ENCODE assay signal across 23 cellular contexts in the genomic region with DNA sequence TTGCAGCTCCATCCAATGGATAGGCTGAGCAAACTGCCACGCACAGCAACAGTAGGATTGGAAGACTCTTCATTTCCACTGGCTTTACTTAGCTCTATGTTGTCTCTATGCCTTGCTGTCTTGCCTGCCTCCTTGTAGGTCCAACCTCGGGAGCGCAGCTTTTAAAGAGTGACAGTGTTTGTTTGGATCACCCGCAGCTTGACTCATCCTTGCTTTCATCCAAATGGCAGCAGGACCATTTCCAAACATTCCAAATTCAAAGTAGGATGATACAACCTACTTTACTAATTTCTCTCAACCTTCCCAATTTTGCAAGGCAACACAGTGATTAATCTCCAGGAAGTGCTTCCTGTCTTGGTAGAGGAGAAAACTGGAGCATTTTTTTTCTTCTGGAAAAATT. TPM values are rescaled to one million over a fixed set of nuclear protein-coding genes. Genes with fewer than 3 reads are reported as not detected.
DNase-seq lines count a peak whose midpoint lies in the region; ATAC-seq, FAIRE-seq and TF ChIP-seq lines count a peak whose summit lies in the region.
"Had no signal": no experiment of that assay in that cellular context is flagged by ENCODE, and none has a peak within 500 bp of the region (broad histone marks: within the 10 kb centered on the region; RNA-seq: fewer than 3 reads in every experiment).

A gene (minus strand): TSS at position 136 of the 400 bp plus-strand sequence. CDS start 63 bp downstream, at position 73.

- intact Hi-C loops in ovary (cut with DNase I) = no loop called here

- H3K4me3 Mint-ChIP-seq in astrocyte (ENCODE audit: unreplicated experiment) = no peak within 1 kb of the TSS
- H3K4me3 Mint-ChIP-seq: activated naive CD8-positive, alpha-beta T cell treated with anti-CD3 and anti-CD28 coated beads, Interleukin-2, amount 10 ng/mL, durations not matched to agents 7 days and 5 days; brain; CD8-positive, alpha-beta T cell; T-helper 2 cell treated with Interferon-gamma antibody and Interleukin-4, amounts not matched to agents 5 μg/mL and 100 μg/mL, for 36 hours had no signal

- H2BK12ac ChIP-seq in mesenchymal stem cell (ENCODE audit: low read length in 2 of 2) = peak within 1 kb of the TSS; percentile 15 to 61

- H2BK15ac ChIP-seq in mesenchymal stem cell (ENCODE audit: low read depth, poor library complexity, severe bottlenecking) = no peak within 1 kb of the TSS

- no peak within 1 kb of the TSS for H3K4me3 ChIP-seq in astrocyte (ENCODE audit: insufficient read depth, low read depth, low read length)
- H3K4me3 ChIP-seq in mesenchymal stem cell (ENCODE audit: insufficient read depth in 1 of 2, low read depth in 1 of 2, low read length in 2 of 2) = no peak within 1 kb of the TSS
- no peak within 1 kb of the TSS for H3K4me3 ChIP-seq in ovary
- H3K4me3 ChIP-seq: SJSA1, tibial artery had no signal

- H2AFZ ChIP-seq in astrocyte (ENCODE audit: low read depth, low read length) (no peak within 1 kb of the TSS), mesenchymal stem cell (ENCODE audit: low read depth, low read length) (no peak within 1 kb of the TSS)

- H4K91ac ChIP-seq in mesenchymal stem cell (ENCODE audit: low read length) = peak within 1 kb of the TSS; percentile 61

- peaks cover 4% of the 10 kb centered on the region for H3K4me1 ChIP-seq in astrocyte (ENCODE audit: insufficient read depth, low read length)
- H3K4me1 ChIP-seq in mesenchymal stem cell (ENCODE audit: control insufficient read depth, insufficient read depth, low read depth, low read length) = no peaks in the 10 kb centered on the region
- no peaks in the 10 kb centered on the region for H3K4me1 ChIP-seq in ovary (ENCODE audit: insufficient read depth)
- H3K4me1 ChIP-seq: tibial artery had no signal

- H3K4ac ChIP-seq in mesenchymal stem cell (ENCODE audit: low read depth in 1 of 2, low read length in 2 of 2) = no peak within 1 kb of the TSS

- no peaks in the 10 kb centered on the region for H3K79me1 ChIP-seq in mesenchymal stem cell (replicated peaks; ENCODE audit: low read length, poor library complexity, severe bottlenecking)

- no peak within 1 kb of the TSS for H3K18ac ChIP-seq in mesenchymal stem cell (ENCODE audit: low read depth in 1 of 2, low read length in 2 of 2)

- no peaks in the 10 kb centered on the region for H3K9me3 Mint-ChIP-seq in astrocyte (ENCODE audit: unreplicated experiment)
- H3K9me3 Mint-ChIP-seq: activated naive CD8-positive, alpha-beta T cell treated with anti-CD3 and anti-CD28 coated beads, Interleukin-2, amount 10 ng/mL, durations not matched to agents 7 days and 5 days; brain; CD8-positive, alpha-beta T cell; T-helper 2 cell treated with Interferon-gamma antibody and Interleukin-4, amounts not matched to agents 5 μg/mL and 100 μg/mL, for 36 hours had no signal

- H3K4me1 Mint-ChIP-seq in astrocyte (ENCODE audit: low read depth, unreplicated experiment) = peaks cover 4% of the 10 kb centered on the region
- H3K4me1 Mint-ChIP-seq: activated naive CD8-positive, alpha-beta T cell treated with anti-CD3 and anti-CD28 coated beads, Interleukin-2, amount 10 ng/mL, durations not matched to agents 7 days and 5 days; brain had no signal

- no peaks in the 10 kb centered on the region for H3K27me3 Mint-ChIP-seq in astrocyte (ENCODE audit: low read depth, unreplicated experiment)
- H3K27me3 Mint-ChIP-seq: activated naive CD8-positive, alpha-beta T cell treated with anti-CD3 and anti-CD28 coated beads, Interleukin-2, amount 10 ng/mL, durations not matched to agents 7 days and 5 days had no signal

- 43% methylated on average over 4 of the region's 4 CpGs for WGBS in mesenchymal stem cell
- WGBS in ovary, 3 donors = 76 to 85% (median 85%) methylated on average over 4 of the region's 4 CpGs

- H4K8ac ChIP-seq in mesenchymal stem cell (ENCODE audit: low read length) = peak within 1 kb of the TSS; percentile 35

- TF ChIP-seq EP300 in ovary (IDR thresholded peaks at IDR 0.05) = no peak

- H3K36me3 Mint-ChIP-seq in astrocyte (ENCODE audit: low read depth, unreplicated experiment) = no peaks in the 10 kb centered on the region
- H3K36me3 Mint-ChIP-seq: activated naive CD8-positive, alpha-beta T cell treated with anti-CD3 and anti-CD28 coated beads, Interleukin-2, amount 10 ng/mL, durations not matched to agents 7 days and 5 days; brain; CD8-positive, alpha-beta T cell had no signal

- DNase-seq in COLO829 (ENCODE audit: low spot score) (peak; percentile 16), HTR-8/SVneo (ENCODE audit: insufficient read length, low spot score) (no peak), astrocyte (ENCODE audit: low read depth) (peak; percentile 36), mesenchymal stem cell (peak; percentile 37), ovary (no peak), NCI-H1048 (lab: John Stamatoyannopoulos, UW) (no peak), T-helper 9 cell (no peak)
- DNase-seq: activated naive CD8-positive, alpha-beta T cell treated with anti-CD3 and anti-CD28 coated beads, Interleukin-2, amount 10 ng/mL, durations not matched to agents 7 days and 5 days; CD8-positive, alpha-beta T cell; cortex of kidney; MV-4-11; NCI-H2029 treated with DMSO at 0.1 percent for 48 hours; NCI-H510A treated with DMSO at 0.1 percent for 48 hours; right cardiac atrium; stimulated activated CD4-positive, alpha-beta T cell treated with anti-CD3 and anti-CD28 coated beads, Interleukin-15, amount 100 ng/mL, for 24 hours; stimulated activated naive CD4-positive, alpha-beta T cell; tibial artery had no signal

- H3K14ac ChIP-seq in mesenchymal stem cell (ENCODE audit: low read length in 2 of 2) = peak within 1 kb of the TSS in 1 of 2 experiments; percentile 59

- H3K9ac ChIP-seq in astrocyte (ENCODE audit: low read length) (no peak within 1 kb of the TSS), mesenchymal stem cell (ENCODE audit: low read length) (no peak within 1 kb of the TSS)

- H3K79me2 ChIP-seq in astrocyte (ENCODE audit: insufficient read depth, low read length) = no peaks in the 10 kb centered on the region

- no peak for TF ChIP-seq CTCF in astrocyte (IDR thresholded peaks at IDR 0.05; ENCODE audit: insufficient read depth, low read depth, low read length)
- TF ChIP-seq CTCF in ovary (IDR thresholded peaks at IDR 0.05) = no peak

- no peak within 1 kb of the TSS for H2BK5ac ChIP-seq in mesenchymal stem cell (ENCODE audit: low read depth, low read length, poor library complexity, severe bottlenecking)

- no peaks in the 10 kb centered on the region for H3K9me3 ChIP-seq in astrocyte (ENCODE audit: insufficient read depth, low read depth, low read length)
- no peaks in the 10 kb centered on the region for H3K9me3 ChIP-seq in mesenchymal stem cell (ENCODE audit: control insufficient read depth, low read length)
- H3K9me3 ChIP-seq in ovary = no peaks in the 10 kb centered on the region
- H3K9me3 ChIP-seq: SJSA1, tibial artery had no signal

- FAIRE-seq in HTR-8/SVneo (lab: Jason Lieb, UNC) (peak; percentile 92), astrocyte (lab: Jason Lieb, UNC) (no peak)

- no peak within 1 kb of the TSS for H3K27ac ChIP-seq in astrocyte (ENCODE audit: low read depth, low read length)
- no peak within 1 kb of the TSS for H3K27ac ChIP-seq in mesenchymal stem cell (ENCODE audit: low read length, poor library complexity, severe bottlenecking)
- H3K27ac ChIP-seq in ovary = no peak within 1 kb of the TSS
- H3K27ac ChIP-seq: SJSA1, tibial artery had no signal

- no peak within 1 kb of the TSS for H3K23ac ChIP-seq in mesenchymal stem cell (ENCODE audit: low read length in 2 of 2)

- no peak within 1 kb of the TSS for H3K27ac Mint-ChIP-seq in astrocyte (ENCODE audit: unreplicated experiment)
- H3K27ac Mint-ChIP-seq: activated naive CD8-positive, alpha-beta T cell treated with anti-CD3 and anti-CD28 coated beads, Interleukin-2, amount 10 ng/mL, durations not matched to agents 7 days and 5 days; brain; CD8-positive, alpha-beta T cell; T-helper 2 cell treated with Interferon-gamma antibody and Interleukin-4, amounts not matched to agents 5 μg/mL and 100 μg/mL, for 36 hours had no signal

- no peaks in the 10 kb centered on the region for H4K20me1 ChIP-seq in astrocyte (ENCODE audit: insufficient read depth, low read length)

- H3K36me3 ChIP-seq in astrocyte (ENCODE audit: insufficient read depth, low read length) (no peaks in the 10 kb centered on the region), mesenchymal stem cell (ENCODE audit: control insufficient read depth in 1 of 2, insufficient read depth in 2 of 2, low read depth in 1 of 2, low read length in 2 of 2) (no peaks in the 10 kb centered on the region), ovary (no peaks in the 10 kb centered on the region)
- H3K36me3 ChIP-seq: SJSA1, tibial artery had no signal

- TF ChIP-seq POLR2A in ovary (IDR thresholded peaks at IDR 0.05) = no peak

- no peak for ATAC-seq in HG02678 (IDR thresholded peaks at IDR 0.05; ENCODE audit: unreplicated experiment)
- ATAC-seq: CD8-positive, alpha-beta T cell; right cardiac atrium had no signal

- H2AK5ac ChIP-seq in mesenchymal stem cell (ENCODE audit: low read length, severe bottlenecking) = no peak within 1 kb of the TSS

- H2BK120ac ChIP-seq in mesenchymal stem cell (ENCODE audit: low read depth, low read length) = no peak within 1 kb of the TSS

- H3K4me2 ChIP-seq in astrocyte (ENCODE audit: low read length) = peak within 1 kb of the TSS; percentile 39
- no peak within 1 kb of the TSS for H3K4me2 ChIP-seq in mesenchymal stem cell (ENCODE audit: low read length, poor library complexity, severe bottlenecking)

- H3K27me3 ChIP-seq in astrocyte (ENCODE audit: insufficient read depth, low read length) = no peaks in the 10 kb centered on the region
- no peaks in the 10 kb centered on the region for H3K27me3 ChIP-seq in mesenchymal stem cell (ENCODE audit: control insufficient read depth in 1 of 2, insufficient read depth in 1 of 2, low read length in 2 of 2)
- no peaks in the 10 kb centered on the region for H3K27me3 ChIP-seq in ovary
- H3K27me3 ChIP-seq: SJSA1, tibial artery had no signal

RNA-seq across cellular contexts. Expression of the gene that starts here (rescaled TPM):
- total RNA-seq in astrocyte (not detected in 2 replicates), ovary (under 1 TPM in 1 of 7 donors, not detected in 6; 0.37 TPM)
- 2.7 TPM for polyA plus RNA-seq in mesenchymal stem cell (2013, experiment 1 of 2)
- 2.9 TPM for polyA plus RNA-seq in mesenchymal stem cell (2013, experiment 2 of 2)
- polyA plus RNA-seq in ovary = under 1 TPM; 0.04 to 0.35 TPM
- total RNA-seq: activated CD8-positive, alpha-beta memory T cell treated with anti-CD3 and anti-CD28 coated beads for 36 hours; activated naive CD8-positive, alpha-beta T cell treated with anti-CD3 and anti-CD28 coated beads, Interleukin-2, amount 10 ng/mL, durations not matched to agents 7 days and 5 days; CD8-positive, alpha-beta T cell; liver; right cardiac atrium had no signal
- polyA plus RNA-seq: liver, right cardiac atrium had no signal

Comparison
In these comparisons a context has a peak if more than half of its experiments do, and no peak if none do; other contexts are left out.
1. Peak in DNase-seq and H3K4me2 ChIP-seq in astrocyte; RNA of the gene not detected or under 1 TPM.
2. DNase-seq: peak in COLO829 (single experiment) and mesenchymal stem cell (single experiment); none in HTR-8/SVneo (single experiment), ovary (0 of 5), NCI-H1048 (single experiment) and T-helper 9 cell (single experiment).